Comparison of ENCODE assay signal across 12 cellular contexts in genomic region chr4:172750910-172751309, GRCh38.
DNase-seq lines count a peak whose midpoint lies in the region; ATAC-seq and TF ChIP-seq lines count a peak whose summit lies in the region.
"Had no signal": no experiment of that assay in that cellular context is flagged by ENCODE, and none has a peak within 500 bp of the region (broad histone marks: within the 10 kb centered on the region; RNA-seq: fewer than 3 reads in every experiment).

No MANE protein-coding gene starts in this region.

- H3K4me1 ChIP-seq in KMS-11 (ENCODE audit: low read depth, poor library complexity, severe bottlenecking), result peaks cover 34% of the 10 kb centered on the region
- H3K4me1 ChIP-seq in spleen, result no peaks in the 10 kb centered on the region
- H3K4me1 ChIP-seq in hepatocyte (ENCODE audit: insufficient read depth), result no peaks in the 10 kb centered on the region
- H3K4me1 ChIP-seq: Peyer's patch, testis had no signal

- H3K27me3 ChIP-seq in KMS-11 (ENCODE audit: insufficient read depth, low read depth), result no peaks in the 10 kb centered on the region
- H3K27me3 ChIP-seq in spleen (replicated peaks in 1 of 7), result no peaks in the 10 kb centered on the region
- H3K27me3 ChIP-seq in hepatocyte, result no peaks in the 10 kb centered on the region
- H3K27me3 ChIP-seq: Peyer's patch, testis had no signal

- no peaks in the 10 kb centered on the region for H3K9me2 ChIP-seq in hepatocyte (replicated peaks; ENCODE audit: insufficient read depth)

- 56 to 71% (median 67%) methylated on average over 1 of the region's 1 CpG for WGBS in spleen, 5 donors
- 94% methylated on average over 1 of the region's 1 CpG for WGBS in hepatocyte (ENCODE audit: low lambda C conversion rate, missing lambda C conversion rate)

- peak overlapping the region; percentile 28; the same call in 1 of the 2 replicates for H3K27ac ChIP-seq in KMS-11
- no peak overlapping the region for H3K27ac ChIP-seq in spleen
- H3K27ac ChIP-seq in hepatocyte, result no peak overlapping the region
- H3K27ac ChIP-seq: Peyer's patch, testis had no signal

- peak overlapping the region; percentile 63 for H3K4me2 ChIP-seq in KMS-11
- H3K4me2 ChIP-seq in hepatocyte, result no peak overlapping the region

- H3K36me3 ChIP-seq in KMS-11 (ENCODE audit: insufficient read depth) (no peaks in the 10 kb centered on the region), spleen (no peaks in the 10 kb centered on the region), hepatocyte (replicated peaks; ENCODE audit: insufficient read depth, low read depth) (no peaks in the 10 kb centered on the region)
- H3K36me3 ChIP-seq: Peyer's patch had no signal

- H3K79me2 ChIP-seq in KMS-11 (ENCODE audit: insufficient read depth, low read depth) (no peaks in the 10 kb centered on the region), hepatocyte (no peaks in the 10 kb centered on the region)

- TF ChIP-seq CTCF in KMS-11 (conservative IDR thresholded peaks at IDR 0.05; ENCODE audit: low read depth, low read length) (no peak), spleen (IDR thresholded peaks at IDR 0.05 in 8 of 11, conservative IDR thresholded peaks at IDR 0.05 in 3 of 11) (no peak), hepatocyte (IDR thresholded peaks at IDR 0.05; ENCODE audit: poor library complexity) (no peak)

- H3K9me3 ChIP-seq in spleen (no peaks in the 10 kb centered on the region), hepatocyte (ENCODE audit: low read depth) (no peaks in the 10 kb centered on the region)
- H3K9me3 ChIP-seq: Peyer's patch, testis had no signal

- ATAC-seq in GM18867 (IDR thresholded peaks at IDR 0.05; ENCODE audit: unreplicated experiment) (peak; percentile 99), GM21423 (IDR thresholded peaks at IDR 0.05; ENCODE audit: unreplicated experiment) (peak; percentile 99), HG02981 (IDR thresholded peaks at IDR 0.05; ENCODE audit: unreplicated experiment) (peak; percentile 96)

- H3K4me3 ChIP-seq in KMS-11 (IDR thresholded peaks at IDR 0.05; ENCODE audit: insufficient read depth, low read depth, low read length) (no peak overlapping the region), spleen (no peak overlapping the region), hepatocyte (no peak overlapping the region)
- H3K4me3 ChIP-seq: Peyer's patch, testis had no signal

- H2AFZ ChIP-seq in KMS-11 (ENCODE audit: low read depth) (no peak overlapping the region), hepatocyte (no peak overlapping the region)

- no peak for DNase-seq in spleen
- no peak for DNase-seq in activated CD4-positive, alpha-beta T cell treated with anti-CD3 and anti-CD28 coated beads, Interleukin-2, amount 50 U/mL, for 48 hours
- no peak for DNase-seq in hepatocyte (ENCODE audit: low spot score)
- DNase-seq in ureter (ENCODE audit: low spot score), result no peak
- DNase-seq: activated CD8-positive, alpha-beta memory T cell treated with anti-CD3 and anti-CD28 coated beads, Interleukin-2, amount 50 U/mL, for 4 hours; NCI-H187 treated with DMSO at 0.1 percent for 48 hours; Peyer's patch; testis had no signal

- TF ChIP-seq POLR2A in spleen (IDR thresholded peaks at IDR 0.05), result no peak

- H4K20me1 ChIP-seq in KMS-11 (ENCODE audit: insufficient read depth), result no peaks in the 10 kb centered on the region
- H4K20me1 ChIP-seq in hepatocyte (ENCODE audit: insufficient read depth, poor library complexity, severe bottlenecking), result no peaks in the 10 kb centered on the region

- intact Hi-C loops in spleen (cut with DNase I; ENCODE audit: low total_unique reads), result no loop called here

- no peak overlapping the region for H3K9ac ChIP-seq in KMS-11
